ENCODE assay signal across 22 cellular contexts in genomic region chr15:56019060-56019793, GRCh38. TPM values are rescaled to one million over a fixed set of nuclear protein-coding genes. Genes with fewer than 3 reads are reported as not detected.
DNase-seq lines count a peak whose midpoint lies in the region; ATAC-seq and TF ChIP-seq lines count a peak whose summit lies in the region.
"Had no signal": no experiment of that assay in that cellular context is flagged by ENCODE, and none has a peak within 500 bp of the region (broad histone marks: within the 10 kb centered on the region; RNA-seq: fewer than 3 reads in every experiment).

No MANE protein-coding gene starts in this region.

- H3K4me3 Mint-ChIP-seq in immature natural killer cell, result no peak overlapping the region
- H3K4me3 Mint-ChIP-seq: activated T-helper 1 cell treated with anti-CD3 and anti-CD28 coated beads, Interleukin-12 subunit alpha, Interleukin-12 subunit beta, Interleukin-2, Interleukin-4 antibody, amounts not matched to agents 30 ng/mL and 10 ng/mL and 1 ng/mL, durations not matched to agents 14 hours and 24 hours and 36 hours; CD8-positive, alpha-beta T cell; natural killer cell treated with Interleukin-12 subunit alpha and Interleukin-12 subunit beta and Interleukin-15 and Interleukin-18, amount 100 ng/mL, for 72 hours; stimulated activated naive CD8-positive, alpha-beta T cell treated with anti-CD3 and anti-CD28 coated beads, Interleukin-15, Interleukin-2, amounts not matched to agents 100 ng/mL and 50 ng/mL, for 24 hours; T-helper 17 cell had no signal

- H3K4me1 ChIP-seq in SJSA1 (replicated peaks), result no peaks in the 10 kb centered on the region; the same call in none of the 2 replicates
- H3K4me1 ChIP-seq in psoas muscle, result no peaks in the 10 kb centered on the region
- H3K4me1 ChIP-seq: gastroesophageal sphincter, transverse colon had no signal

- no peaks in the 10 kb centered on the region for H3K36me3 ChIP-seq in SJSA1
- H3K36me3 ChIP-seq in psoas muscle (ENCODE audit: insufficient read depth in 1 of 2, low read depth in 1 of 2), result no peaks in the 10 kb centered on the region
- H3K36me3 ChIP-seq: gastroesophageal sphincter, transverse colon had no signal

- intact Hi-C loops in psoas muscle (cut with DNase I), result no loop called here

- H3K27ac ChIP-seq in SJSA1 (peak overlapping the region; percentile 55), psoas muscle (no peak overlapping the region)
- H3K27ac ChIP-seq: gastroesophageal sphincter, transverse colon had no signal

- H3K27me3 ChIP-seq in SJSA1 (replicated peaks), result no peaks in the 10 kb centered on the region
- no peaks in the 10 kb centered on the region for H3K27me3 ChIP-seq in psoas muscle (ENCODE audit: insufficient read depth in 3 of 3, low read length in 2 of 3)
- H3K27me3 ChIP-seq: gastroesophageal sphincter, transverse colon had no signal

- peak; percentile 69 for DNase-seq in Daoy (ENCODE audit: low read depth)
- peak; percentile 89 for DNase-seq in HT1080 (ENCODE audit: low read depth)
- DNase-seq in SJSA1 (ENCODE audit: low read depth in 1 of 2, low spot score in 2 of 2), result peak in 1 of 2 experiments; percentile 47
- DNase-seq in fibroblast of villous mesenchyme (ENCODE audit: low read depth), result no peak
- no peak for DNase-seq in activated CD4-positive, CD25-positive, alpha-beta regulatory T cell treated with anti-CD3 and anti-CD28 coated beads, Interleukin-2, amount 50 U/mL, for 72 hours
- DNase-seq in RPMI8226, result no peak
- no peak for DNase-seq in immature natural killer cell
- DNase-seq in psoas muscle, result no peak
- DNase-seq: CD8-positive, alpha-beta T cell; DMS79 treated with DMSO at 0.1 percent for 48 hours; left cardiac atrium; posterior cingulate gyrus; SIG-M5; small intestine; stimulated activated CD4-positive, alpha-beta T cell treated with anti-CD3 and anti-CD28 coated beads, Interleukin-2, amount 100 ng/mL, for 48 hours; T-helper 17 cell; transverse colon had no signal

- no peak for ATAC-seq in psoas muscle
- ATAC-seq: activated CD4-positive, CD25-positive, alpha-beta regulatory T cell treated with anti-CD3 and anti-CD28 coated beads, Interleukin-2, amount 50 U/mL, for 24 hours; CD8-positive, alpha-beta T cell; gastroesophageal sphincter; left cardiac atrium; natural killer cell treated with Interleukin-12 subunit alpha and Interleukin-12 subunit beta and Interleukin-15 and Interleukin-18, amount 100 ng/mL, for 72 hours; T-helper 17 cell had no signal

- H3K9me3 ChIP-seq in SJSA1 (replicated peaks) (no peaks in the 10 kb centered on the region), psoas muscle (peaks cover under 1% of the 10 kb centered on the region)
- H3K9me3 ChIP-seq: transverse colon had no signal

- H3K4me3 ChIP-seq in SJSA1, result peak overlapping the region; percentile 38
- H3K4me3 ChIP-seq in fibroblast of villous mesenchyme (ENCODE audit: low read depth, low read length), result peak overlapping the region; percentile 39
- no peak overlapping the region for H3K4me3 ChIP-seq in psoas muscle
- H3K4me3 ChIP-seq: gastroesophageal sphincter, transverse colon had no signal

- peaks cover 0 to 4% (median 0%) of the 10 kb centered on the region in 6 donors for H3K9me3 Mint-ChIP-seq in immature natural killer cell
- H3K9me3 Mint-ChIP-seq: natural killer cell treated with Interleukin-12 subunit alpha and Interleukin-12 subunit beta and Interleukin-15 and Interleukin-18, amount 100 ng/mL, for 72 hours had no signal

- peaks cover 3 to 16% (median 9%) of the 10 kb centered on the region in 3 donors for H3K27me3 Mint-ChIP-seq in immature natural killer cell (ENCODE audit: low read depth in 3 of 3)
- H3K27me3 Mint-ChIP-seq: T-helper 17 cell had no signal

- peaks cover 0 to 4% (median 0%) of the 10 kb centered on the region in 3 donors for H3K36me3 Mint-ChIP-seq in immature natural killer cell
- H3K36me3 Mint-ChIP-seq: CD8-positive, alpha-beta T cell; natural killer cell treated with Interleukin-12 subunit alpha and Interleukin-12 subunit beta and Interleukin-15 and Interleukin-18, amount 100 ng/mL, for 72 hours had no signal

- no peak overlapping the region for H3K27ac Mint-ChIP-seq in immature natural killer cell
- H3K27ac Mint-ChIP-seq: activated T-helper 1 cell treated with anti-CD3 and anti-CD28 coated beads, Interleukin-12 subunit alpha, Interleukin-12 subunit beta, Interleukin-2, Interleukin-4 antibody, amounts not matched to agents 30 ng/mL and 10 ng/mL and 1 ng/mL, durations not matched to agents 14 hours and 24 hours and 36 hours; CD8-positive, alpha-beta T cell; natural killer cell treated with Interleukin-12 subunit alpha and Interleukin-12 subunit beta and Interleukin-15 and Interleukin-18, amount 100 ng/mL, for 72 hours; stimulated activated naive CD8-positive, alpha-beta T cell treated with anti-CD3 and anti-CD28 coated beads, Interleukin-15, Interleukin-2, amounts not matched to agents 100 ng/mL and 50 ng/mL, for 24 hours; T-helper 17 cell had no signal

- 80 to 83% (median 81%) methylated on average over 11 of the region's 11 CpGs for WGBS in psoas muscle, 3 donors

- H3K4me1 Mint-ChIP-seq in immature natural killer cell, result no peaks in the 10 kb centered on the region
- H3K4me1 Mint-ChIP-seq: T-helper 17 cell had no signal

- TF ChIP-seq CTCF in fibroblast of villous mesenchyme (IDR thresholded peaks at IDR 0.05; ENCODE audit: insufficient read depth, low read depth, low read length) (no peak), psoas muscle (IDR thresholded peaks at IDR 0.05) (no peak)

RNA-seq across cellular contexts. Expression of gene NEDD4, which starts 25.8 kb away (rescaled TPM):
- 27.4 and 27.9 TPM in 2 replicates for total RNA-seq in Daoy (2014; rRNA removed; shearing (Covaris generic))
- total RNA-seq in HT1080 (2014; rRNA removed; shearing (Covaris generic)), result 17.5 and 19.5 TPM in 2 replicates
- polyA plus RNA-seq in HT1080 (2015; cell fraction: cytosol; rRNA removed), result 14.7 and 24.2 TPM in 2 replicates
- 35.5 and 38.4 TPM in 2 replicates for polyA plus RNA-seq in HT1080 (2015; cell fraction: nucleus; rRNA removed)
- 66.6 and 114 TPM in 2 replicates for total RNA-seq in SJSA1 (2014; rRNA removed; shearing (Covaris generic))
- total RNA-seq in fibroblast of villous mesenchyme (29.6 and 45.3 TPM in 2 replicates), psoas muscle (100 to 1,000 TPM in 1 of 4 donors, 10 to 100 TPM in 3; 39.1 to 145 (median 82.1) TPM)
- polyA plus RNA-seq in immature natural killer cell (1 to 10 TPM; 3.2 to 5.1 (median 3.8) TPM), psoas muscle (100 to 1,000 TPM in 1 of 3 donors, 10 to 100 TPM in 2; 36.2 to 134 (median 94.5) TPM)

Comparison
In these comparisons a context has a peak if more than half of its experiments do, and no peak if none do; other contexts are left out.
1. DNase-seq: peak in Daoy (single experiment) and HT1080 (single experiment); none in fibroblast of villous mesenchyme (single experiment), activated CD4-positive, CD25-positive, alpha-beta regulatory T cell treated with anti-CD3 and anti-CD28 coated beads, Interleukin-2, amount 50 U/mL, for 72 hours (single experiment), RPMI8226 (single experiment), immature natural killer cell (0 of 3) and psoas muscle (0 of 2).